In genomic region chr16:47052666-47053640, GRCh38 we compare ENCODE assay signal across 17 cellular contexts.
"Had no signal": no experiment of that assay in that cellular context is flagged by ENCODE, and none has a peak within 500 bp of the region (broad histone marks: within the 10 kb centered on the region; RNA-seq: fewer than 3 reads in every experiment).

No MANE protein-coding gene starts in this region.

- H3K79me2 ChIP-seq: parathyroid adenoma had no signal

- H3K36me3 ChIP-seq: gastrocnemius medialis, heart right ventricle, neural progenitor cell, right atrium auricular region had no signal

- H3K4me2 ChIP-seq: neural progenitor cell had no signal

- H3K9me3 ChIP-seq: gastrocnemius medialis, heart right ventricle, right atrium auricular region had no signal

- H3K27ac ChIP-seq: coronary artery, gastrocnemius medialis, heart right ventricle, neural progenitor cell, parathyroid adenoma, right atrium auricular region had no signal

- H2AFZ ChIP-seq: neural progenitor cell, parathyroid adenoma had no signal

- H3K4me1 ChIP-seq: gastrocnemius medialis, heart right ventricle, neural progenitor cell, parathyroid adenoma, right atrium auricular region had no signal

- ATAC-seq: esophagus mucosa; gastrocnemius medialis; heart right ventricle; left lobe of liver; natural killer cell treated with Interleukin-12 subunit alpha and Interleukin-12 subunit beta and Interleukin-15 and Interleukin-18, amount 100 ng/mL, for 72 hours had no signal

- H3K4me3 ChIP-seq: coronary artery, gastrocnemius medialis, heart right ventricle, neural progenitor cell, right atrium auricular region had no signal

- DNase-seq: effector memory CD4-positive, alpha-beta T cell; gastrocnemius medialis; heart right ventricle; hypothalamus; mammary epithelial cell; occipital lobe; small intestine; stimulated activated CD4-positive, alpha-beta T cell treated with anti-CD3 and anti-CD28 coated beads, Interleukin-2, amount 100 ng/mL, for 48 hours; stimulated activated naive CD4-positive, alpha-beta T cell treated with Interleukin-2 at 50 U/mL for 16 hours; trophoblast cell had no signal

- H3K27me3 ChIP-seq: gastrocnemius medialis, neural progenitor cell, right atrium auricular region had no signal
